In genomic region chr4:138981930-138982390, GRCh38 we compare ENCODE assay signal across 9 cellular contexts. TPM values are rescaled to one million over a fixed set of nuclear protein-coding genes. Genes with fewer than 3 reads are reported as not detected.
DNase-seq lines count a peak whose midpoint lies in the region; ATAC-seq and TF ChIP-seq lines count a peak whose summit lies in the region.
"Had no signal": no experiment of that assay in that cellular context is flagged by ENCODE, and none has a peak within 500 bp of the region (broad histone marks: within the 10 kb centered on the region; RNA-seq: fewer than 3 reads in every experiment).

No MANE protein-coding gene starts in this region.

- H3K4me3 ChIP-seq in retinal pigment epithelial cell (ENCODE audit: low read length) = no peak overlapping the region

- CTCF ChIA-PET in RWPE1 (lab: Yijun Ruan, JAX) = interaction anchor here (0.7 kb wide), 1 partner anchor 713 kb away, joined by 3 read pairs; no protein-coding TSS in a partner anchor

- TF ChIP-seq CTCF in RWPE1 (conservative IDR thresholded peaks at IDR 0.05; ENCODE audit: low read depth) (no peak), retinal pigment epithelial cell (conservative IDR thresholded peaks at IDR 0.05; ENCODE audit: low read depth, low read length) (peak; percentile 21)

- POLR2A ChIA-PET in RWPE1 (lab: Yijun Ruan, JAX; ENCODE audit: low non-redundant PET) = no interaction called here

- no peaks in the 10 kb centered on the region for H3K36me3 Mint-ChIP-seq in activated naive CD4-positive, alpha-beta T cell treated with anti-CD3 and anti-CD28 coated beads, Interleukin-2, amount 50 U/mL, for 72 hours

- peak; percentile 21 for DNase-seq in GF-D8 (lab: John Stamatoyannopoulos, UW)
- DNase-seq in RWPE1 (ENCODE audit: low spot score) = peak; percentile 26
- peak; percentile 68 for DNase-seq in globus pallidus (ENCODE audit: low spot score)
- peak; percentile 16 for DNase-seq in retinal pigment epithelial cell (ENCODE audit: low read depth)
- no peak for DNase-seq in activated naive CD4-positive, alpha-beta T cell treated with anti-CD3 and anti-CD28 coated beads, Interleukin-2, amount 50 U/mL, for 72 hours (ENCODE audit: low spot score in 2 of 2)
- no peak for DNase-seq in COR-L47 (lab: John Stamatoyannopoulos, UW)
- DNase-seq: NCI-H526 had no signal

- H3K27ac Mint-ChIP-seq in activated naive CD4-positive, alpha-beta T cell treated with anti-CD3 and anti-CD28 coated beads, Interleukin-2, amount 50 U/mL, for 72 hours = no peak overlapping the region

- ATAC-seq in HG02571 (IDR thresholded peaks at IDR 0.05; ENCODE audit: unreplicated experiment) = no peak
- ATAC-seq in activated naive CD4-positive, alpha-beta T cell treated with anti-CD3 and anti-CD28 coated beads, Interleukin-2, amount 50 U/mL, for 72 hours = no peak
- no peak for ATAC-seq in HG03439 (IDR thresholded peaks at IDR 0.05; ENCODE audit: unreplicated experiment)

- no peak overlapping the region for H3K27ac ChIP-seq in RWPE1

- H3K9me3 Mint-ChIP-seq in activated naive CD4-positive, alpha-beta T cell treated with anti-CD3 and anti-CD28 coated beads, Interleukin-2, amount 50 U/mL, for 72 hours = no peaks in the 10 kb centered on the region

RNA-seq across cellular contexts. Expression of gene NOCT, which starts 33.6 kb away (rescaled TPM):
- 10 to 100 TPM in 1 of 2 donors, 1 to 10 TPM in 1; 7.3 to 17.9 TPM for total RNA-seq in activated naive CD4-positive, alpha-beta T cell treated with anti-CD3 and anti-CD28 coated beads, Interleukin-2, amount 50 U/mL, for 72 hours

Comparison
In these comparisons a context has a peak if more than half of its experiments do, and no peak if none do; other contexts are left out.
1. DNase-seq: peak in GF-D8 (single experiment), RWPE1 (single experiment), globus pallidus (single experiment) and retinal pigment epithelial cell (single experiment); none in activated naive CD4-positive, alpha-beta T cell treated with anti-CD3 and anti-CD28 coated beads, Interleukin-2, amount 50 U/mL, for 72 hours (0 of 2) and COR-L47 (single experiment).